Comparison of ENCODE assay signal across 8 cellular contexts in genomic region chr1:94418664-94419655, GRCh38. TPM values are rescaled to one million over a fixed set of nuclear protein-coding genes. Genes with fewer than 3 reads are reported as not detected.
A peak's percentile ranks its signal among the peaks of the same experiment; 100 is the strongest.
DNase-seq lines count a peak whose midpoint lies in the region; ATAC-seq and TF ChIP-seq lines count a peak whose summit lies in the region.

No MANE protein-coding gene starts in this region.

- peak overlapping the region; percentile 67 for H3K9ac ChIP-seq in PC-3 (ENCODE audit: low read length)

- H3K9me2 ChIP-seq in PC-3 (replicated peaks; ENCODE audit: low read length): no peaks in the 10 kb centered on the region

- H3K4me1 ChIP-seq in PC-3 (ENCODE audit: insufficient read depth, low read length): peaks cover 40% of the 10 kb centered on the region

- H3K4me3 ChIP-seq in GM12865 (ENCODE audit: low read depth, low read length) (peak overlapping the region; percentile 84), PC-3 (ENCODE audit: low read length) (peak overlapping the region; percentile 85)

- no peaks in the 10 kb centered on the region for H3K27me3 ChIP-seq in PC-3 (ENCODE audit: low read length)

- ATAC-seq in HG02981 (IDR thresholded peaks at IDR 0.05; ENCODE audit: unreplicated experiment) (peak; percentile 18), PC-3 (peak; percentile 6)
- peak; percentile 14 to 26 for ATAC-seq in stimulated activated naive B cell treated with anti-CD40 and anti-IgM and Interleukin-4, amounts not matched to agents 10 μg/mL and 1 μg/mL and 100 μg/mL, for 72 hours (replicated peaks)

- H3K4me1 Mint-ChIP-seq in stimulated activated naive B cell treated with anti-CD40 and anti-IgM and Interleukin-4, amounts not matched to agents 10 μg/mL and 1 μg/mL and 100 μg/mL, for 72 hours: peaks cover 17 to 41% of the 10 kb centered on the region in 2 donors

- peak overlapping the region; percentile 87 for H3K4me2 ChIP-seq in PC-3 (ENCODE audit: low read length)

- H3K27ac ChIP-seq in PC-3 (ENCODE audit: low read length): peak overlapping the region; percentile 31; the same call in 1 of the 2 replicates

- H3K27ac Mint-ChIP-seq in stimulated activated naive B cell treated with anti-CD40 and anti-IgM and Interleukin-4, amounts not matched to agents 10 μg/mL and 1 μg/mL and 100 μg/mL, for 72 hours: no peak overlapping the region

- peaks cover 43% of the 10 kb centered on the region for H4K20me1 ChIP-seq in PC-3 (ENCODE audit: low read length)

- peaks cover 56% of the 10 kb centered on the region for H3K79me2 ChIP-seq in PC-3 (ENCODE audit: low read length)

- TSS peak; percentile 40 for BruUV-seq in PC-3 (replicated peaks; lab: Mats Ljungman, UMichigan)

- peaks cover 8% of the 10 kb centered on the region in 2 donors for H3K27me3 Mint-ChIP-seq in stimulated activated naive B cell treated with anti-CD40 and anti-IgM and Interleukin-4, amounts not matched to agents 10 μg/mL and 1 μg/mL and 100 μg/mL, for 72 hours

- intact Hi-C loops in PC-3 (cut with micrococcal nuclease): loop anchor here (5.0 to 10.0 kb wide), 3 partner anchors 42 to 184 kb away; partner anchors contain the start of gene ARHGAP29

- CTCF ChIA-PET in PC-3 (lab: Charles Lee): interaction anchor here (0.6 kb wide), 1 partner anchor 45 kb away, joined by 4 read pairs; no protein-coding TSS in a partner anchor

- no peaks in the 10 kb centered on the region for H3F3A ChIP-seq in PC-3 (ENCODE audit: low read length, unreplicated experiment)

- no peaks in the 10 kb centered on the region for H3K36me3 ChIP-seq in PC-3 (ENCODE audit: low read depth, low read length)

- no peak for TF ChIP-seq CTCF in GM12865 (IDR thresholded peaks at IDR 0.05; ENCODE audit: insufficient read depth, low read depth, low read length, missing control alignments)
- TF ChIP-seq CTCF in PC-3 (conservative IDR thresholded peaks at IDR 0.05; ENCODE audit: low read depth, low read length): no peak

- peak overlapping the region; percentile 75 for H2AFZ ChIP-seq in PC-3 (ENCODE audit: low read length)

- H3K4me3 Mint-ChIP-seq in stimulated activated naive B cell treated with anti-CD40 and anti-IgM and Interleukin-4, amounts not matched to agents 10 μg/mL and 1 μg/mL and 100 μg/mL, for 72 hours: no peak overlapping the region

- no peaks in the 10 kb centered on the region for H3K9me3 Mint-ChIP-seq in stimulated activated naive B cell treated with anti-CD40 and anti-IgM and Interleukin-4, amounts not matched to agents 10 μg/mL and 1 μg/mL and 100 μg/mL, for 72 hours

- DNase-seq in AG08395 (ENCODE audit: low spot score): peak; percentile 39
- no peak for DNase-seq in GM12865 (ENCODE audit: low read depth)
- peak; percentile 58 for DNase-seq in PC-3
- DNase-seq in cerebellum (ENCODE audit: low spot score): peak; percentile 12
- DNase-seq in kidney tubule cell (ENCODE audit: low spot score): peak; percentile 54
- no peak for DNase-seq in stimulated activated naive B cell treated with anti-CD40 and anti-IgM and Interleukin-4, amounts not matched to agents 10 μg/mL and 1 μg/mL and 100 μg/mL, for 72 hours
- no peak for DNase-seq in occipital lobe (lab: John Stamatoyannopoulos, UW)

- POLR2A ChIA-PET in PC-3 (lab: Charles Lee; ENCODE audit: unreplicated experiment): no interaction called here

- no peaks in the 10 kb centered on the region for H3K9me3 ChIP-seq in PC-3 (ENCODE audit: low read length)

- no peaks in the 10 kb centered on the region for H3K36me3 Mint-ChIP-seq in stimulated activated naive B cell treated with anti-CD40 and anti-IgM and Interleukin-4, amounts not matched to agents 10 μg/mL and 1 μg/mL and 100 μg/mL, for 72 hours

RNA-seq across cellular contexts. Expression of gene ABCD3, which starts 0.8 kb away (rescaled TPM):
- total RNA-seq in PC-3 (2014; rRNA removed): 31.7 and 36.3 TPM in 2 replicates
- total RNA-seq in cerebellum: 57.1 TPM
- total RNA-seq in occipital lobe: 110 TPM

Comparison
In these comparisons a context has a peak if more than half of its experiments do, and no peak if none do; other contexts are left out.
1. DNase-seq: peak in AG08395 (single experiment), PC-3 (single experiment), cerebellum (single experiment) and kidney tubule cell (single experiment); none in GM12865 (single experiment), stimulated activated naive B cell treated with anti-CD40 and anti-IgM and Interleukin-4, amounts not matched to agents 10 μg/mL and 1 μg/mL and 100 μg/mL, for 72 hours (single experiment) and occipital lobe (single experiment).
2. Peak in every context shown above with its lines, with median percentiles within 50 percentile points of each other: ATAC-seq.